Comparison of ENCODE assay signal across 16 cellular contexts in genomic region chr5:113283558-113283957, GRCh38.
"Had no signal": no experiment of that assay in that cellular context is flagged by ENCODE, and none has a peak within 500 bp of the region (broad histone marks: within the 10 kb centered on the region; RNA-seq: fewer than 3 reads in every experiment).

No MANE protein-coding gene starts in this region.

- H3K27me3 Mint-ChIP-seq: activated naive CD4-positive, alpha-beta T cell treated with anti-CD3 and anti-CD28 coated beads, Interleukin-2, amount 50 U/mL, for 24 hours; progenitor cell of endocrine pancreas had no signal

- H3K4me1 Mint-ChIP-seq: activated naive CD4-positive, alpha-beta T cell treated with anti-CD3 and anti-CD28 coated beads, Interleukin-2, amount 50 U/mL, for 24 hours had no signal

- H3K27ac ChIP-seq: breast epithelium, coronary artery, transverse colon, vagina had no signal

- H3K36me3 ChIP-seq: breast epithelium, left ventricle myocardium inferior, right atrium auricular region, transverse colon, vagina had no signal

- H3K4me1 ChIP-seq: breast epithelium had no signal

- H3K4me3 Mint-ChIP-seq: activated naive CD4-positive, alpha-beta T cell treated with anti-CD3 and anti-CD28 coated beads, Interleukin-2, amount 50 U/mL, for 24 hours had no signal

- DNase-seq: activated CD4-positive, alpha-beta T cell treated with anti-CD3 and anti-CD28 coated beads, Interleukin-2, amount 50 U/mL, for 4 hours; activated gamma-delta T cell; head of caudate nucleus; left ventricle myocardium inferior; mammary epithelial cell; occipital lobe; stimulated activated CD4-positive, alpha-beta T cell treated with anti-CD3 and anti-CD28 coated beads, Interleukin-2, amount 100 ng/mL, for 24 hours; stimulated activated naive CD8-positive, alpha-beta T cell treated with anti-CD3 and anti-CD28 coated beads, Interleukin-15, Interleukin-2, amounts not matched to agents 100 U/mL and 50 U/mL, for 24 hours; transverse colon; WERI-Rb-1 had no signal

- ATAC-seq: stimulated activated naive CD8-positive, alpha-beta T cell treated with anti-CD3 and anti-CD28 coated beads, Interleukin-15, Interleukin-2, amounts not matched to agents 100 U/mL and 50 U/mL, for 24 hours had no signal

- H3K27me3 ChIP-seq: breast epithelium, right atrium auricular region, transverse colon, vagina had no signal

- H3K4me3 ChIP-seq: breast epithelium, coronary artery, left ventricle myocardium inferior, right atrium auricular region, transverse colon, vagina had no signal

- H3K9me3 ChIP-seq: breast epithelium, left ventricle myocardium inferior, right atrium auricular region, transverse colon, vagina had no signal

- H3K9me3 Mint-ChIP-seq: activated naive CD4-positive, alpha-beta T cell treated with anti-CD3 and anti-CD28 coated beads, Interleukin-2, amount 50 U/mL, for 24 hours had no signal

- H3K27ac Mint-ChIP-seq: activated naive CD4-positive, alpha-beta T cell treated with anti-CD3 and anti-CD28 coated beads, Interleukin-2, amount 50 U/mL, for 24 hours; progenitor cell of endocrine pancreas had no signal
